8 cellular contexts compared by ENCODE assay signal in the genomic region with DNA sequence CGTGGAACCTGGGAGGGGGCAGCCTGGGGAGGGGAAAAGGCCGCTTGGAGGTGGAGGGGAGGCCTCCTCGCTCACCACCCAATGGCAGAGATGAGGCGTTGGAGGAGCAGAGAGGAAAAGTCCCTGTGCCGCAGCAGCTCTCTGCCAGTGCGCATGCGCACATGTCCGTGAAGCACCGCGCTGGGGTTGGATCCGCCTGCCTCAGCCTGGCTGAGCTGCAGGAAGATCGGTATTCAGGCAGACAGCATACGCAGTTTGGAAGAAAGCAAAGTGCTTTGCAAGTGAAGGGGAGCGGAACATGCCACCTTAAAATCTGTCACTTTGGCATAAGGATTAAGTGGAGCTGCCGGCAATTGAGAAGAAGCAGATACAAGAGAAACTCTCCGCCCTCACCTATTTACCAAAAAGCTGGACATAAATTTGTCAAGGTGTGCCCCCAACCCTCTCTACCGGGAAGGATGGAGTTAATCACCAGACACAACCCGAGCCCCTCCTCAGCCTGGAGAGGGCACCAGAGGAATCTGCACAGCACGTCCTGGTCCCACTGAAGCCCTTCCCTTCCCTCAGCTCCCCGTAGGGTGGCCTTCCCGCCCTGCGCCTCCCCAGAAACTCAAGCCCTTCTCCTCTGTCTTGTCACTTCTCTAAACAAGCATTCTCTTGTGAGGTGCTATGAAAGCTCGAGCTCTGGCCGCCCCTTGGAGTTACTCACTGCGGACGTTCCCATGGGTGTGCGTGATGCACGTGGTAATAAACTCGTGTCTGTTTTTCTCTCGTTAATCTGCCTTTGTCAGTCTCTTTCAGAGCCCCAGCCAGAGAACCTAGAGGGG. TPM values are rescaled to one million over a fixed set of nuclear protein-coding genes. Genes with fewer than 3 reads are reported as not detected.
DNase-seq lines count a peak whose midpoint lies in the region; ATAC-seq and TF ChIP-seq lines count a peak whose summit lies in the region.

No MANE protein-coding gene starts in this region.

- H3K4me3 ChIP-seq in GM08714 (ENCODE audit: low read length): peak overlapping the region; percentile 19; the same call in 1 of the 2 replicates
- H3K4me3 ChIP-seq in liver (ENCODE audit: low read depth in 1 of 3, low read length in 3 of 3): peak overlapping the region; percentile 21 to 35 (median 31)
- H3K4me3 ChIP-seq in HAP-1: no peak overlapping the region

- no peak overlapping the region for H3K27ac ChIP-seq in liver (ENCODE audit: low read depth in 1 of 2, low read length in 2 of 2)

- peak overlapping the region; percentile 30 for H3K27ac Mint-ChIP-seq in activated CD8-positive, alpha-beta T cell treated with anti-CD3 and anti-CD28 coated beads for 36 hours

- H3K4me1 Mint-ChIP-seq in activated CD8-positive, alpha-beta T cell treated with anti-CD3 and anti-CD28 coated beads for 36 hours (ENCODE audit: low read depth): peaks cover 7% of the 10 kb centered on the region

- H3K9ac ChIP-seq in liver (ENCODE audit: low read depth in 1 of 2, low read length in 2 of 2): no peak overlapping the region

- POLR2A ChIA-PET in activated CD8-positive, alpha-beta T cell treated with anti-CD3 and anti-CD28 coated beads for 36 hours (lab: Charles Lee): interaction anchor here (0.6 kb wide), 1 partner anchor 95 kb away, joined by 3 read pairs; no protein-coding TSS in a partner anchor

- H3K36me3 Mint-ChIP-seq in activated CD8-positive, alpha-beta T cell treated with anti-CD3 and anti-CD28 coated beads for 36 hours (ENCODE audit: low read depth): no peaks in the 10 kb centered on the region

- WGBS in liver: 12% methylated on average over 30 of the region's 30 CpGs

- peak; percentile 72 for ATAC-seq in HG02973 (IDR thresholded peaks at IDR 0.05; ENCODE audit: unreplicated experiment)
- ATAC-seq in activated CD8-positive, alpha-beta T cell treated with anti-CD3 and anti-CD28 coated beads for 36 hours: peak; percentile 94

- in situ Hi-C loops in HAP-1 (cut with MboI; ENCODE audit: low sequenced_read_pairs): no loop called here

- H3K27me3 ChIP-seq in liver (ENCODE audit: control insufficient read depth in 4 of 4, insufficient read depth in 4 of 4, low read length in 3 of 4) (no peaks in the 10 kb centered on the region), HAP-1 (ENCODE audit: low read depth) (peaks cover 4% of the 10 kb centered on the region; the same call in 1 of the 2 replicates)

- H3K27me3 Mint-ChIP-seq in activated CD8-positive, alpha-beta T cell treated with anti-CD3 and anti-CD28 coated beads for 36 hours: peaks cover 26% of the 10 kb centered on the region

- intact Hi-C loops in activated CD8-positive, alpha-beta T cell treated with anti-CD3 and anti-CD28 coated beads for 36 hours (cut with micrococcal nuclease): no loop called here

- no peaks in the 10 kb centered on the region for H3K9me3 Mint-ChIP-seq in activated CD8-positive, alpha-beta T cell treated with anti-CD3 and anti-CD28 coated beads for 36 hours

- DNase-seq in NCI-H446 treated with DMSO at 0.1 percent for 48 hours (lab: John Stamatoyannopoulos, UW) (peak; percentile 17), ecto neural progenitor cell (ENCODE audit: low spot score) (peak; percentile 94), HAP-1 (ENCODE audit: low spot score in 2 of 2) (no peak)
- DNase-seq in activated CD8-positive, alpha-beta T cell treated with anti-CD3 and anti-CD28 coated beads for 36 hours: peak; percentile 77
- DNase-seq in stimulated activated CD4-positive, alpha-beta T cell treated with anti-CD3 and anti-CD28 coated beads, Interleukin-1b, Interleukin-23, amount 100 ng/mL, for 48 hours: peak; percentile 78

- no peak for TF ChIP-seq CTCF in activated CD8-positive, alpha-beta T cell treated with anti-CD3 and anti-CD28 coated beads for 36 hours (IDR thresholded peaks at IDR 0.05)
- TF ChIP-seq CTCF in liver (IDR thresholded peaks at IDR 0.05; ENCODE audit: low read depth, low read length, missing input control): no peak

- no peaks in the 10 kb centered on the region for H3K9me3 ChIP-seq in liver (ENCODE audit: control insufficient read depth in 4 of 4, low read length in 3 of 4)
- H3K9me3 ChIP-seq in HAP-1: no peaks in the 10 kb centered on the region

- H3K4me3 Mint-ChIP-seq in activated CD8-positive, alpha-beta T cell treated with anti-CD3 and anti-CD28 coated beads for 36 hours: peak overlapping the region; percentile 76

- H3K4me1 ChIP-seq in liver (ENCODE audit: control insufficient read depth in 4 of 4, insufficient read depth in 4 of 4, low read length in 3 of 4): peaks cover 1 to 12% (median 10%) of the 10 kb centered on the region in 4 donors
- no peaks in the 10 kb centered on the region for H3K4me1 ChIP-seq in HAP-1

- no peak for TF ChIP-seq RAD21 in liver (IDR thresholded peaks at IDR 0.05)

- no peaks in the 10 kb centered on the region for H3K36me3 ChIP-seq in liver (ENCODE audit: control insufficient read depth in 4 of 4, insufficient read depth in 3 of 4, low read depth in 1 of 4, low read length in 3 of 4)
- no peaks in the 10 kb centered on the region for H3K36me3 ChIP-seq in HAP-1 (replicated peaks)

- CTCF ChIA-PET in activated CD8-positive, alpha-beta T cell treated with anti-CD3 and anti-CD28 coated beads for 36 hours (lab: Charles Lee): interaction anchor here (1.2 to 2.1 kb wide), 4 partner anchors 11 to 54 kb away, joined by 4 to 12 read pairs (median 6); no protein-coding TSS in a partner anchor

TF ChIP-seq in liver, 16 proteins besides CTCF, POLR2A, EP300 and RAD21:
- TF ChIP-seq FOXA2 (IDR thresholded peaks at IDR 0.05) (no peak), SP1 (IDR thresholded peaks at IDR 0.05) (no peak), TAF1 (conservative IDR thresholded peaks at IDR 0.05) (no peak), JUND (IDR thresholded peaks at IDR 0.05) (no peak), HNF4G (IDR thresholded peaks at IDR 0.05) (no peak), NR2F2 (IDR thresholded peaks at IDR 0.05) (no peak), GABPA (IDR thresholded peaks at IDR 0.05 in 1 of 2, conservative IDR thresholded peaks at IDR 0.05 in 1 of 2) (no peak), FOXA1 (IDR thresholded peaks at IDR 0.05) (no peak)
- TF ChIP-seq, protein P1, sequence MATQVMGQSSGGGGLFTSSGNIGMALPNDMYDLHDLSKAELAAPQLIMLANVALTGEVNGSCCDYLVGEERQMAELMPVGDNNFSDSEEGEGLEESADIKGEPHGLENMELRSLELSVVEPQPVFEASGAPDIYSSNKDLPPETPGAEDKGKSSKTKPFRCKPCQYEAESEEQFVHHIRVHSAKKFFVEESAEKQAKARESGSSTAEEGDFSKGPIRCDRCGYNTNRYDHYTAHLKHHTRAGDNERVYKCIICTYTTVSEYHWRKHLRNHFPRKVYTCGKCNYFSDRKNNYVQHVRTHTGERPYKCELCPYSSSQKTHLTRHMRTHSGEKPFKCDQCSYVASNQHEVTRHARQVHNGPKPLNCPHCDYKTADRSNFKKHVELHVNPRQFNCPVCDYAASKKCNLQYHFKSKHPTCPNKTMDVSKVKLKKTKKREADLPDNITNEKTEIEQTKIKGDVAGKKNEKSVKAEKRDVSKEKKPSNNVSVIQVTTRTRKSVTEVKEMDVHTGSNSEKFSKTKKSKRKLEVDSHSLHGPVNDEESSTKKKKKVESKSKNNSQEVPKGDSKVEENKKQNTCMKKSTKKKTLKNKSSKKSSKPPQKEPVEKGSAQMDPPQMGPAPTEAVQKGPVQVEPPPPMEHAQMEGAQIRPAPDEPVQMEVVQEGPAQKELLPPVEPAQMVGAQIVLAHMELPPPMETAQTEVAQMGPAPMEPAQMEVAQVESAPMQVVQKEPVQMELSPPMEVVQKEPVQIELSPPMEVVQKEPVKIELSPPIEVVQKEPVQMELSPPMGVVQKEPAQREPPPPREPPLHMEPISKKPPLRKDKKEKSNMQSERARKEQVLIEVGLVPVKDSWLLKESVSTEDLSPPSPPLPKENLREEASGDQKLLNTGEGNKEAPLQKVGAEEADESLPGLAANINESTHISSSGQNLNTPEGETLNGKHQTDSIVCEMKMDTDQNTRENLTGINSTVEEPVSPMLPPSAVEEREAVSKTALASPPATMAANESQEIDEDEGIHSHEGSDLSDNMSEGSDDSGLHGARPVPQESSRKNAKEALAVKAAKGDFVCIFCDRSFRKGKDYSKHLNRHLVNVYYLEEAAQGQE (IDR thresholded peaks at IDR 0.05): no peak
- TF ChIP-seq, protein P2, sequence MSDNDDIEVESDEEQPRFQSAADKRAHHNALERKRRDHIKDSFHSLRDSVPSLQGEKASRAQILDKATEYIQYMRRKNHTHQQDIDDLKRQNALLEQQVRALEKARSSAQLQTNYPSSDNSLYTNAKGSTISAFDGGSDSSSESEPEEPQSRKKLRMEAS (IDR thresholded peaks at IDR 0.05): no peak
- TF ChIP-seq, protein P3, sequence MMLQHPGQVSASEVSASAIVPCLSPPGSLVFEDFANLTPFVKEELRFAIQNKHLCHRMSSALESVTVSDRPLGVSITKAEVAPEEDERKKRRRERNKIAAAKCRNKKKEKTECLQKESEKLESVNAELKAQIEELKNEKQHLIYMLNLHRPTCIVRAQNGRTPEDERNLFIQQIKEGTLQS (IDR thresholded peaks at IDR 0.05): no peak
- TF ChIP-seq, protein P4, sequence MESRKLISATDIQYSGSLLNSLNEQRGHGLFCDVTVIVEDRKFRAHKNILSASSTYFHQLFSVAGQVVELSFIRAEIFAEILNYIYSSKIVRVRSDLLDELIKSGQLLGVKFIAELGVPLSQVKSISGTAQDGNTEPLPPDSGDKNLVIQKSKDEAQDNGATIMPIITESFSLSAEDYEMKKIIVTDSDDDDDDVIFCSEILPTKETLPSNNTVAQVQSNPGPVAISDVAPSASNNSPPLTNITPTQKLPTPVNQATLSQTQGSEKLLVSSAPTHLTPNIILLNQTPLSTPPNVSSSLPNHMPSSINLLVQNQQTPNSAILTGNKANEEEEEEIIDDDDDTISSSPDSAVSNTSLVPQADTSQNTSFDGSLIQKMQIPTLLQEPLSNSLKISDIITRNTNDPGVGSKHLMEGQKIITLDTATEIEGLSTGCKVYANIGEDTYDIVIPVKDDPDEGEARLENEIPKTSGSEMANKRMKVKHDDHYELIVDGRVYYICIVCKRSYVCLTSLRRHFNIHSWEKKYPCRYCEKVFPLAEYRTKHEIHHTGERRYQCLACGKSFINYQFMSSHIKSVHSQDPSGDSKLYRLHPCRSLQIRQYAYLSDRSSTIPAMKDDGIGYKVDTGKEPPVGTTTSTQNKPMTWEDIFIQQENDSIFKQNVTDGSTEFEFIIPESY (IDR thresholded peaks at IDR 0.05): no peak

RNA-seq across cellular contexts. Expression of a gene that starts 32.2 kb away (rescaled TPM):
- not detected for total RNA-seq in activated CD8-positive, alpha-beta T cell treated with anti-CD3 and anti-CD28 coated beads for 36 hours
- under 1 TPM in 1 of 2 donors, not detected in 1; 0.33 TPM for total RNA-seq in liver
- under 1 TPM in 1 of 2 donors, not detected in 1; 0.02 TPM for polyA plus RNA-seq in liver

Comparison
In these comparisons a context has a peak if more than half of its experiments do, and no peak if none do; other contexts are left out.
1. DNase-seq: peak in NCI-H446 treated with DMSO at 0.1 percent for 48 hours (single experiment), activated CD8-positive, alpha-beta T cell treated with anti-CD3 and anti-CD28 coated beads for 36 hours (single experiment), ecto neural progenitor cell (single experiment) and stimulated activated CD4-positive, alpha-beta T cell treated with anti-CD3 and anti-CD28 coated beads, Interleukin-1b, Interleukin-23, amount 100 ng/mL, for 48 hours (single experiment); none in HAP-1 (0 of 2).